Comparison of ENCODE assay signal across 10 cellular contexts in genomic region chr12:109433618-109434017, GRCh38. TPM values are rescaled to one million over a fixed set of nuclear protein-coding genes. Genes with fewer than 3 reads are reported as not detected.
DNase-seq lines count a peak whose midpoint lies in the region; ATAC-seq and TF ChIP-seq lines count a peak whose summit lies in the region.
"Had no signal": no experiment of that assay in that cellular context is flagged by ENCODE, and none has a peak within 500 bp of the region (broad histone marks: within the 10 kb centered on the region; RNA-seq: fewer than 3 reads in every experiment).

No MANE protein-coding gene starts in this region.

- peak; percentile 52 for ATAC-seq in omental fat pad (ENCODE audit: low FRiP score)
- no peak for ATAC-seq in HG02938 (IDR thresholded peaks at IDR 0.05; ENCODE audit: unreplicated experiment)
- ATAC-seq in GM21723 (IDR thresholded peaks at IDR 0.05; ENCODE audit: unreplicated experiment): no peak

- DNase-seq in D341Med (ENCODE audit: low spot score) (peak; percentile 59), KBM-7 (peak; percentile 13), fibroblast of mammary gland (ENCODE audit: low read depth) (peak; percentile 37), omental fat pad (ENCODE audit: low spot score) (no peak), HK-2 (ENCODE audit: unreplicated experiment) (no peak)
- no peak for DNase-seq in stimulated activated CD4-positive, alpha-beta T cell treated with anti-CD3 and anti-CD28 coated beads, Interleukin-4, amount 100 ng/mL, for 4 hours
- DNase-seq: NCI-H146 had no signal

- TF ChIP-seq CTCF in fibroblast of mammary gland (conservative IDR thresholded peaks at IDR 0.05; ENCODE audit: control insufficient read depth, insufficient read depth, low read depth, low read length) (peak; percentile 31), omental fat pad (IDR thresholded peaks at IDR 0.05) (no peak)

- in situ Hi-C loops in KBM-7 (cut with MboI; ENCODE audit: low pct_unique_long_range_greater_than_20kb, low sequenced_read_pairs): no loop called here

- no peak overlapping the region for H3K4me3 ChIP-seq in fibroblast of mammary gland (ENCODE audit: control insufficient read depth, low read depth, low read length)
- H3K4me3 ChIP-seq: uterus had no signal

RNA-seq across cellular contexts. Expression of gene KCTD10, which starts 43.5 kb away (rescaled TPM):
- total RNA-seq in omental fat pad: 10 to 100 TPM; 75.6 to 99.6 (median 81.8) TPM

RNA-seq across cellular contexts. Expression of gene UBE3B, which starts 43.8 kb away (rescaled TPM):
- 10 to 100 TPM; 36.6 to 82.4 (median 40.1) TPM for total RNA-seq in omental fat pad

Comparison
In these comparisons a context has a peak if more than half of its experiments do, and no peak if none do; other contexts are left out.
1. DNase-seq: peak in D341Med (single experiment), KBM-7 (single experiment) and fibroblast of mammary gland (single experiment); none in omental fat pad (single experiment), stimulated activated CD4-positive, alpha-beta T cell treated with anti-CD3 and anti-CD28 coated beads, Interleukin-4, amount 100 ng/mL, for 4 hours (0 of 2) and HK-2 (single experiment).